ENCODE assay signal across 20 cellular contexts in the genomic region with DNA sequence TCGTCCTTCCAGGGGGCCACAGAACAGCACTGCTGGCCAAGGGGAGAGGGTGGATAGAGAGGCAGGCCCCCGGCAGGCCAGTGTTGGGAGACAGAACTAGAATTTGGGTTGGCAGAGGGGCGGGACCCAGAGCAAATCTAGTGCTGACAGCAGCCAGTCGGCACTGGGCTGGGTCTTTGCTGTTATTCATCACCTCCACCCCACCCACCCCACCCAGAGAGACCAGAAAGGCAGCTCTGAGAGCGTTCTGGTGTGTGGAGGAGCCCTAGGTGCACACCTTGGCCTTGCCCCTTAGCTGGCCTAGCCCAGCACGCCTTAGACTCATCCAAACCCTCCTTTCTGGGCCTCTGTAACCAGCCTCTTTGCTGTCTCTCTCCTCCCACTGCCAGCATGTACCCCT. TPM values are rescaled to one million over a fixed set of nuclear protein-coding genes. Genes with fewer than 3 reads are reported as not detected.
DNase-seq lines count a peak whose midpoint lies in the region; ATAC-seq and TF ChIP-seq lines count a peak whose summit lies in the region.
"Had no signal": no experiment of that assay in that cellular context is flagged by ENCODE, and none has a peak within 500 bp of the region (broad histone marks: within the 10 kb centered on the region; RNA-seq: fewer than 3 reads in every experiment).

No MANE protein-coding gene starts in this region.

- H3K9me3 ChIP-seq in RWPE2 (ENCODE audit: severe bottlenecking) = no peaks in the 10 kb centered on the region
- no peaks in the 10 kb centered on the region for H3K9me3 ChIP-seq in esophagus squamous epithelium

- WGBS in esophagus squamous epithelium, 2 donors = 32 to 40% methylated on average over 1 to 4 of the region's 6 CpGs

- H3K27ac ChIP-seq in C4-2B (peak overlapping the region; percentile 1; the same call in 1 of the 2 replicates), RWPE2 (ENCODE audit: poor library complexity, severe bottlenecking) (peak overlapping the region; percentile 67), esophagus squamous epithelium (peak overlapping the region; percentile 64 to 91 (median 91)), skin epidermis (peak overlapping the region in 19 of 21 experiments; percentile 25 to 89 (median 68))
- H3K27ac ChIP-seq: KMS-11 had no signal

- TF ChIP-seq POLR2A in esophagus squamous epithelium (IDR thresholded peaks at IDR 0.05) = no peak

- no peaks in the 10 kb centered on the region for H3K4me1 Mint-ChIP-seq in activated naive CD8-positive, alpha-beta T cell treated with anti-CD3 and anti-CD28 coated beads for 36 hours

- H3K4me1 ChIP-seq in RWPE2 (ENCODE audit: insufficient read depth, poor library complexity, severe bottlenecking) = peaks cover 23% of the 10 kb centered on the region
- peaks cover 13 to 67% (median 26%) of the 10 kb centered on the region in 3 donors for H3K4me1 ChIP-seq in esophagus squamous epithelium

- no peak for ATAC-seq in RWPE2 (ENCODE audit: low read depth)
- ATAC-seq: GM23338 had no signal

- H3K9me3 Mint-ChIP-seq in activated naive CD8-positive, alpha-beta T cell treated with anti-CD3 and anti-CD28 coated beads for 36 hours = no peaks in the 10 kb centered on the region
- H3K9me3 Mint-ChIP-seq: GM23338 had no signal

- H3K27ac Mint-ChIP-seq in activated naive CD8-positive, alpha-beta T cell treated with anti-CD3 and anti-CD28 coated beads for 36 hours = no peak overlapping the region
- H3K27ac Mint-ChIP-seq: GM23338 had no signal

- H3K36me3 ChIP-seq in RWPE2 (ENCODE audit: low read depth) (no peaks in the 10 kb centered on the region), esophagus squamous epithelium (no peaks in the 10 kb centered on the region)

- no peak for TF ChIP-seq CTCF in C4-2B (conservative IDR thresholded peaks at IDR 0.05)
- TF ChIP-seq CTCF in RWPE2 (IDR thresholded peaks at IDR 0.05; ENCODE audit: poor library complexity, severe bottlenecking) = no peak
- no peak for TF ChIP-seq CTCF in esophagus squamous epithelium (IDR thresholded peaks at IDR 0.05)

- H3K27me3 ChIP-seq in RWPE2 (ENCODE audit: insufficient read depth, poor library complexity, severe bottlenecking) (no peaks in the 10 kb centered on the region), esophagus squamous epithelium (peaks cover 0 to 21% (median 0%) of the 10 kb centered on the region in 4 donors)

- peaks cover 28% of the 10 kb centered on the region for H3K27me3 Mint-ChIP-seq in activated naive CD8-positive, alpha-beta T cell treated with anti-CD3 and anti-CD28 coated beads for 36 hours

- H3K4me3 Mint-ChIP-seq in activated naive CD8-positive, alpha-beta T cell treated with anti-CD3 and anti-CD28 coated beads for 36 hours = no peak overlapping the region
- H3K4me3 Mint-ChIP-seq: GM23338 had no signal

- H3K4me3 ChIP-seq in RWPE2 (ENCODE audit: severe bottlenecking) (no peak overlapping the region), esophagus squamous epithelium (no peak overlapping the region), skin epidermis (no peak overlapping the region)
- H3K4me3 ChIP-seq: GM23338 had no signal

- DNase-seq in RWPE2 (ENCODE audit: low spot score) (no peak), esophagus squamous epithelium (lab: John Stamatoyannopoulos, UW) (no peak), NCI-H345 treated with DMSO at 0.1 percent for 48 hours (lab: John Stamatoyannopoulos, UW; ENCODE audit: unreplicated experiment) (no peak), HuH-7 (ENCODE audit: low spot score) (no peak)
- DNase-seq in activated naive CD8-positive, alpha-beta T cell treated with anti-CD3 and anti-CD28 coated beads for 36 hours = no peak
- no peak for DNase-seq in stimulated activated CD4-positive, alpha-beta T cell treated with anti-CD3 and anti-CD28 coated beads, Interleukin-4, amount 100 ng/mL, for 4 hours
- DNase-seq: ACHN, AML-193, COR-L47, DMS153, NCI-H1048, NCI-H1436 treated with DMSO at 0.1 percent for 48 hours, NCI-H2081, NCI-H510A treated with DMSO at 0.1 percent for 48 hours, NCI-H82, SIG-M5 had no signal

- no peaks in the 10 kb centered on the region for H3K36me3 Mint-ChIP-seq in activated naive CD8-positive, alpha-beta T cell treated with anti-CD3 and anti-CD28 coated beads for 36 hours

- intact Hi-C loops in esophagus squamous epithelium (cut with DNase I) = no loop called here

RNA-seq across cellular contexts. Expression of gene PKP1, which starts 6.4 kb away (rescaled TPM):
- total RNA-seq in esophagus squamous epithelium = 100 to 1,000 TPM; 263 to 706 (median 410) TPM
- total RNA-seq in activated naive CD8-positive, alpha-beta T cell treated with anti-CD3 and anti-CD28 coated beads for 36 hours = under 1 TPM; 0.04 to 0.06 TPM

Comparison
In these comparisons a context has a peak if more than half of its experiments do, and no peak if none do; other contexts are left out.
1. H3K27ac ChIP-seq: peak in every context shown above with its lines; median percentile 91 in esophagus squamous epithelium; 68 in skin epidermis; 67 in RWPE2; 1 in C4-2B.
2. RNA of gene PKP1, which starts 6.4 kb away (total RNA-seq): 263 to 706 TPM in esophagus squamous epithelium; 0.04 to 0.06 TPM in activated naive CD8-positive, alpha-beta T cell treated with anti-CD3 and anti-CD28 coated beads for 36 hours; every median in the first group is over 100 times any median in the second.